21 cellular contexts compared by ENCODE assay signal in the genomic region with DNA sequence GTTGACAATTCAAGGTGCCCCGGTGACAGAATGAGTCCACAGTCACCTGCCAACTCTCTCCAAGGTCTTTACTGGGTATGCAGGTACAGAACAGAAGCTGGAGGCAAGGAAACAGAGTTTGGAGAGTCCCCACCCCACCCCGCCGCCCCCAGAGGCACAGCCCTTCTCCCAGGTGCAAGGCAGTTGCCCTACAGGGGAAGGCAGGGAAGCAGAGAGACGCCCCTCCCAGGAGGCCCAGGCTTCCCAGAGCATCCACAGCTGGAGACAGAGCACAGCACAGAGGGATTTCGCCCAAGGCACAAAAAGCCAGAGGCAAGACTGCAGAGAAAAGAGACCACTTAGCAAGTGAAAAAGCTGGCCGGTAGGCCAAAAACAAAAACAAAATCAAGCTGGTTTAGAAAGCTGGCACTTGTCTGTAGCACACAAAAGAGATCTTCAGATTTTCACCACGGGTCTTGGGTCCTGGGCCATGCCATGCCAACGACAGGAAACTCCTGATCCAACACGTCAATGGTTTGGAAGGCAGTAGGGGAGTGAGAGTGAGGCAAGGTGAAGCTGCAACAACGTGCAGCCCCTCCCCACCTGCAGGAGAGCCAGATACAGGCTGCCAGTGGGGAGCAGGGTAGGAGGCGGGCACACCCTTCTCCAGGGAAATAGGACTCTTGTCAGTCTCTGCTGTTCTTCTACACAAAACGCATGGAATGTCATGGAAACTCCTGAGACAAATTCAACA.
DNase-seq lines count a peak whose midpoint lies in the region; ATAC-seq, FAIRE-seq and TF ChIP-seq lines count a peak whose summit lies in the region.
"Had no signal": no experiment of that assay in that cellular context is flagged by ENCODE, and none has a peak within 500 bp of the region (broad histone marks: within the 10 kb centered on the region; RNA-seq: fewer than 3 reads in every experiment).

No MANE protein-coding gene starts in this region.

- H3K36me3 Mint-ChIP-seq in CD4-positive, CD25-positive, alpha-beta regulatory T cell, result peaks cover 8% of the 10 kb centered on the region
- H3K36me3 Mint-ChIP-seq in GM23338 (ENCODE audit: low read depth) (peaks cover 33% of the 10 kb centered on the region), natural killer cell (no peaks in the 10 kb centered on the region)

- peaks cover 4% of the 10 kb centered on the region; the same call in 1 of the 2 replicates for H3K79me2 ChIP-seq in GM23338 (replicated peaks; ENCODE audit: insufficient read depth)
- H3K79me2 ChIP-seq: hepatocyte had no signal

- TF ChIP-seq CTCF in GM23338 (conservative IDR thresholded peaks at IDR 0.05; ENCODE audit: low read depth in 2 of 2) (no peak), bronchial epithelial cell (IDR thresholded peaks at IDR 0.05; ENCODE audit: insufficient read depth, low read length, severe bottlenecking) (no peak), natural killer cell (IDR thresholded peaks at IDR 0.05) (no peak)

- peak overlapping the region; percentile 43 to 83 (median 48) for H3K27ac Mint-ChIP-seq in CD4-positive, CD25-positive, alpha-beta regulatory T cell
- H3K27ac Mint-ChIP-seq in GM23338 (peak overlapping the region; percentile 85; the same call in 1 of the 2 replicates), natural killer cell (peak overlapping the region in 1 of 2 donors; percentile 52)
- H3K27ac Mint-ChIP-seq: activated B cell treated with CpG ODN at 0.5 μM for 24 hours had no signal

- 0 out of 2 replicates have a peak overlapping the region, but pooled peaks have one; percentile 44 for H3K4me2 ChIP-seq in GM23338
- H3K4me2 ChIP-seq: hepatocyte had no signal

- peak overlapping the region in 1 of 4 donors; percentile 24 for H3K4me3 Mint-ChIP-seq in CD4-positive, CD25-positive, alpha-beta regulatory T cell
- H3K4me3 Mint-ChIP-seq in GM23338, result no peak overlapping the region
- H3K4me3 Mint-ChIP-seq in natural killer cell, result peak overlapping the region; percentile 0
- H3K4me3 Mint-ChIP-seq: activated B cell treated with CpG ODN at 0.5 μM for 24 hours had no signal

- no peaks in the 10 kb centered on the region for H3K9me2 ChIP-seq in GM23338 (ENCODE audit: insufficient read depth)

- H3K36me3 ChIP-seq in CD4-positive, CD25-positive, alpha-beta regulatory T cell (ENCODE audit: control insufficient read depth, insufficient read depth, low read length), result no peaks in the 10 kb centered on the region
- no peaks in the 10 kb centered on the region for H3K36me3 ChIP-seq in GM23338 (ENCODE audit: insufficient read depth)
- H3K36me3 ChIP-seq in bronchial epithelial cell (ENCODE audit: control insufficient read depth, insufficient read depth, low read length), result peaks cover 8% of the 10 kb centered on the region

- no peaks in the 10 kb centered on the region for H3K27me3 ChIP-seq in CD4-positive, CD25-positive, alpha-beta regulatory T cell (ENCODE audit: control insufficient read depth, insufficient read depth, low read length)
- H3K27me3 ChIP-seq in GM23338 (ENCODE audit: insufficient read depth), result no peaks in the 10 kb centered on the region
- no peaks in the 10 kb centered on the region for H3K27me3 ChIP-seq in bronchial epithelial cell (ENCODE audit: control insufficient read depth, insufficient read depth, low read length)
- H3K27me3 ChIP-seq: hepatocyte had no signal

- H3K9me3 ChIP-seq in CD4-positive, CD25-positive, alpha-beta regulatory T cell (ENCODE audit: control insufficient read depth in 2 of 2, low read length in 2 of 2), result no peaks in the 10 kb centered on the region

- H3K4me1 Mint-ChIP-seq in CD4-positive, CD25-positive, alpha-beta regulatory T cell, result peaks cover 23 to 49% (median 37%) of the 10 kb centered on the region in 4 donors
- H3K4me1 Mint-ChIP-seq in GM23338, result peaks cover 61% of the 10 kb centered on the region
- H3K4me1 Mint-ChIP-seq in natural killer cell, result peaks cover 31 to 35% of the 10 kb centered on the region in 2 donors
- H3K4me1 Mint-ChIP-seq: activated B cell treated with CpG ODN at 0.5 μM for 24 hours had no signal

- intact Hi-C loops in natural killer cell (cut with micrococcal nuclease), result no loop called here

- H3K4me1 ChIP-seq in CD4-positive, CD25-positive, alpha-beta regulatory T cell (ENCODE audit: control insufficient read depth, insufficient read depth, low read length, poor library complexity, severe bottlenecking), result peaks cover 36% of the 10 kb centered on the region
- peaks cover 30% of the 10 kb centered on the region for H3K4me1 ChIP-seq in GM23338 (ENCODE audit: insufficient read depth)

- H2AFZ ChIP-seq in GM23338, result no peak overlapping the region
- H2AFZ ChIP-seq: hepatocyte had no signal

- H3F3A ChIP-seq in GM23338 (replicated peaks; ENCODE audit: low read depth), result no peaks in the 10 kb centered on the region

- no peak overlapping the region for H3K27ac ChIP-seq in CD4-positive, CD25-positive, alpha-beta regulatory T cell (ENCODE audit: insufficient read depth, low read length, poor library complexity, severe bottlenecking)
- peak overlapping the region; percentile 84 for H3K27ac ChIP-seq in GM23338 (ENCODE audit: low read depth)
- H3K27ac ChIP-seq: hepatocyte had no signal

- peak; percentile 13 for FAIRE-seq in bronchial epithelial cell (lab: Jason Lieb, UNC)
- FAIRE-seq: endothelial cell of umbilical vein had no signal

- H3K9me3 Mint-ChIP-seq in CD4-positive, CD25-positive, alpha-beta regulatory T cell, result peaks cover 0 to 1% (median 0%) of the 10 kb centered on the region in 7 donors
- H3K9me3 Mint-ChIP-seq in GM23338 (no peaks in the 10 kb centered on the region; the same call in 2 of the 3 replicates), natural killer cell (no peaks in the 10 kb centered on the region)
- H3K9me3 Mint-ChIP-seq: activated B cell treated with CpG ODN at 0.5 μM for 24 hours had no signal

- ATAC-seq in CD4-positive, CD25-positive, alpha-beta regulatory T cell (ENCODE audit: low read depth in 2 of 2), result no peak
- ATAC-seq in GM23338 (peak; percentile 85), natural killer cell (no peak), GM21447 (IDR thresholded peaks at IDR 0.05; ENCODE audit: unreplicated experiment) (no peak)
- ATAC-seq: HCT116, right cardiac atrium had no signal

- no peak for DNase-seq in CD4-positive, CD25-positive, alpha-beta regulatory T cell
- DNase-seq in GM23338 (ENCODE audit: low spot score), result peak; percentile 48
- DNase-seq in bronchial epithelial cell (ENCODE audit: low read depth), result no peak
- DNase-seq in natural killer cell, result no peak
- DNase-seq in NCI-H524 (lab: John Stamatoyannopoulos, UW), result no peak
- no peak for DNase-seq in NCI-H2029 (lab: John Stamatoyannopoulos, UW)
- DNase-seq in activated gamma-delta T cell (lab: John Stamatoyannopoulos, UW), result no peak
- DNase-seq: activated B cell treated with CpG ODN at 0.5 μM for 24 hours; Calu3; Kasumi-1; NCI-H1092 treated with DMSO at 0.1 percent for 48 hours; nucleus accumbens; OCI-M1; SIG-M5; stimulated activated CD4-positive, alpha-beta T cell treated with anti-CD3 and anti-CD28 coated beads, Interleukin-1b, Interleukin-23, amount 100 ng/mL, for 48 hours; T-helper 2 cell had no signal

- no peaks in the 10 kb centered on the region for H4K20me1 ChIP-seq in GM23338 (replicated peaks; ENCODE audit: insufficient read depth)

- H3K27me3 Mint-ChIP-seq in CD4-positive, CD25-positive, alpha-beta regulatory T cell, result no peaks in the 10 kb centered on the region
- H3K27me3 Mint-ChIP-seq in GM23338 (ENCODE audit: insufficient read depth, low read depth, poor library complexity) (peaks cover 13% of the 10 kb centered on the region), natural killer cell (ENCODE audit: low read depth in 2 of 2) (peaks cover 0 to 32% of the 10 kb centered on the region in 2 donors)

- no peak overlapping the region for H3K4me3 ChIP-seq in CD4-positive, CD25-positive, alpha-beta regulatory T cell (ENCODE audit: low read depth, low read length)
- H3K4me3 ChIP-seq in GM23338 (no peak overlapping the region), bronchial epithelial cell (ENCODE audit: low read depth, low read length) (no peak overlapping the region)
- H3K4me3 ChIP-seq: hepatocyte had no signal
